ENCODE assay signal across 27 cellular contexts in the genomic region with DNA sequence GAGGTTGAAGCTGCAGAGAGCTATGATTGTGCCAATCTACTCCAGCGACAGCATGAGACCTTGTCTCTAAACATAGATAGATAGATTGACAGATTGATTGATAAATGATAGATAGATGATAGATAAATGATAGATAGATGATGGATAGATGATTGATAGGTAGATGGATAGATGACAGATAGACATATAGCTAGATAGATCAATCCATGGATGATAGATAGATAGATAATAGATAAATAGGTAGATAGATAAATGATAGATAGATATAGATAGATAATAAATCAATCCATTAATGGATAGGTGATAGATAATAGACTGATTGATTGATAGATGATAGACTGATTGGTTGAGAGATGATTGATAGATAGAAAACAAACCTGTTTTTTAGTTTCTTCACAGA.
"Had no signal": no experiment of that assay in that cellular context is flagged by ENCODE, and none has a peak within 500 bp of the region (broad histone marks: within the 10 kb centered on the region; RNA-seq: fewer than 3 reads in every experiment).

No MANE protein-coding gene starts in this region.

- DNase-seq: stimulated activated CD4-positive, alpha-beta T cell treated with anti-CD3 and anti-CD28 coated beads, Interleukin-2, amount 100 ng/mL, for 48 hours; stimulated activated CD4-positive, alpha-beta T cell treated with anti-CD3 and anti-CD28 coated beads, Interleukin-4, amount 100 ng/mL, for 1 hour; stimulated activated CD4-positive, alpha-beta T cell treated with anti-CD3 and anti-CD28 coated beads, Interleukin-4, amount 100 ng/mL, for 24 hours; stimulated activated CD4-positive, alpha-beta T cell treated with anti-CD3 and anti-CD28 coated beads, Interleukin-4, amount 100 ng/mL, for 4 hours; stimulated activated CD8-positive, alpha-beta memory T cell treated with anti-CD3 and anti-CD28 coated beads, Interleukin-4, amount 100 ng/mL, for 48 hours; stimulated activated naive B cell treated with anti-CD40 and anti-IgM and Interleukin-4, amounts not matched to agents 10 μg/mL and 1 μg/mL and 100 μg/mL, for 72 hours; stimulated activated naive CD4-positive, alpha-beta T cell; stimulated activated naive CD4-positive, alpha-beta T cell treated with Interleukin-2 at 50 U/mL for 16 hours; stimulated activated naive CD8-positive, alpha-beta T cell treated with anti-CD3 and anti-CD28 coated beads, Interleukin-15, amount 100 ng/mL, for 72 hours; stimulated activated naive CD8-positive, alpha-beta T cell treated with anti-CD3 and anti-CD28 coated beads, Interleukin-15, Interleukin-2, amounts not matched to agents 100 U/mL and 50 U/mL, for 24 hours; stomach; substantia nigra; testis; thyroid gland; tibial artery; transverse colon; trophoblast cell; upper lobe of left lung; upper lobe of right lung; uterus had no signal

- H3K27me3 ChIP-seq: stomach, suprapubic skin, testis, thyroid gland, tibial artery, tibial nerve, transverse colon, upper lobe of left lung, upper lobe of right lung, uterus, vagina had no signal

- H3K36me3 ChIP-seq: stomach, suprapubic skin, thoracic aorta, thyroid gland, tibial artery, tibial nerve, transverse colon, upper lobe of left lung, upper lobe of right lung, uterus, vagina had no signal

- ATAC-seq: stimulated activated effector memory CD8-positive, alpha-beta T cell treated with anti-CD3 and anti-CD28 coated beads, Interleukin-12 subunit alpha, Interleukin-12 subunit beta, amount 100 ng/mL, for 72 hours; stimulated activated memory B cell treated with anti-CD40 and anti-IgM and Interleukin-4, amounts not matched to agents 10 μg/mL and 1 μg/mL and 100 μg/mL, for 72 hours; stimulated activated naive B cell treated with anti-CD40 and anti-IgM and Interleukin-4, amounts not matched to agents 10 μg/mL and 1 μg/mL and 100 μg/mL, for 72 hours; stimulated activated naive CD8-positive, alpha-beta T cell treated with anti-CD3 and anti-CD28 coated beads, Interleukin-15, amount 100 ng/mL, for 72 hours; stimulated activated naive CD8-positive, alpha-beta T cell treated with anti-CD3 and anti-CD28 coated beads, Interleukin-15, Interleukin-2, amounts not matched to agents 100 U/mL and 50 U/mL, for 24 hours had no signal

- H3K4me1 ChIP-seq: stomach, suprapubic skin, testis, thyroid gland, tibial artery, tibial nerve, transverse colon, upper lobe of left lung, upper lobe of right lung, uterus, vagina had no signal

- H3K9me3 ChIP-seq: testis, thoracic aorta, thyroid gland, transverse colon, upper lobe of left lung, upper lobe of right lung, uterus, vagina had no signal

- H3K27ac ChIP-seq: stomach, suprapubic skin, testis, thoracic aorta, thyroid gland, tibial artery, tibial nerve, transverse colon, upper lobe of left lung, upper lobe of right lung, uterus, vagina had no signal

- H3K4me3 ChIP-seq: stomach, suprapubic skin, testis, thoracic aorta, thyroid gland, tibial artery, tibial nerve, transverse colon, upper lobe of left lung, upper lobe of right lung, uterus, vagina had no signal

- FAIRE-seq: urothelium cell line had no signal
